22 cellular contexts compared by ENCODE assay signal in the genomic region with DNA sequence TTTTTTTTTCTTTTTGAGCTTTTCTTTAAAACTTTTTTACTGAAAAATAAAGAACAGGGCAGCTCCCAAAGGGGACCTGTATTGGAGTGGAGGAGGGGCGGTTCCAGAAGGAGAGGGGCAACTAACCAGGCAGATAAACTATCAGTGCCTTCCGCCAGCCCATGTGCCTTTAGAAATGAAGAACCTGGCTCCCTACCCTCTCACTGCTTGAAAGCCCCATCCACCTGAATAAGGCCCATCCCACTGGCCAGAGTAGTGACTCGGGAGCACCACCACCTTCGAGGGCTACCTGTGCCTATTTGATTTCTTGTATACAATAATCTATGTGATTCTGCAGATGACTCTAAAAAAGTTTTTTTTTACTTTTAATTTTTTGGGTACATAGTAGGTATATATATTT.
DNase-seq lines count a peak whose midpoint lies in the region; ATAC-seq and TF ChIP-seq lines count a peak whose summit lies in the region.
"Had no signal": no experiment of that assay in that cellular context is flagged by ENCODE, and none has a peak within 500 bp of the region (broad histone marks: within the 10 kb centered on the region; RNA-seq: fewer than 3 reads in every experiment).

No MANE protein-coding gene starts in this region.

- POLR2A ChIA-PET in WTC11 (lab: Charles Lee): no interaction called here

- H3K9me3 ChIP-seq in neural progenitor cell (ENCODE audit: low read depth): no peaks in the 10 kb centered on the region
- H3K9me3 ChIP-seq: BE2C, BLaER1 had no signal

- H2AFZ ChIP-seq in neural progenitor cell (replicated peaks): no peak overlapping the region

- H3K4me3 ChIP-seq in neural progenitor cell: no peak overlapping the region
- H3K4me3 ChIP-seq: BLaER1, GM12878 had no signal

- TF ChIP-seq CTCF in WTC11 (IDR thresholded peaks at IDR 0.05) (no peak), neural progenitor cell (IDR thresholded peaks at IDR 0.05) (no peak)

- CTCF ChIA-PET in WTC11 (lab: Charles Lee): no interaction called here

- DNase-seq in WTC11 (ENCODE audit: low spot score): no peak
- no peak for DNase-seq in neural progenitor cell (ENCODE audit: low spot score)
- no peak for DNase-seq in left colon
- DNase-seq in SK-N-DZ (ENCODE audit: low spot score): no peak
- DNase-seq: 8988T; ACHN; BE2C; CD4-positive, alpha-beta memory T cell; CD4-positive, CD25-positive, alpha-beta regulatory T cell; CD8-positive, alpha-beta memory T cell; COR-L47; DMS 273 treated with DMSO at 0.1 percent for 48 hours; DMS153; DMS53; DMS79; DND-41; EL; GDM1 had no signal

- peaks cover 40% of the 10 kb centered on the region for H3K4me1 Mint-ChIP-seq in WTC11
- H3K4me1 Mint-ChIP-seq in neural progenitor cell: peaks cover 36% of the 10 kb centered on the region
- H3K4me1 Mint-ChIP-seq: CD14-positive monocyte; CD4-positive, alpha-beta memory T cell; CD4-positive, CD25-positive, alpha-beta regulatory T cell; CD8-positive, alpha-beta memory T cell had no signal

- H3K27ac ChIP-seq in neural progenitor cell: no peak overlapping the region
- H3K27ac ChIP-seq: BLaER1 had no signal

- H3K4me3 Mint-ChIP-seq in WTC11 (no peak overlapping the region), neural progenitor cell (no peak overlapping the region)
- H3K4me3 Mint-ChIP-seq: CD14-positive monocyte; CD4-positive, alpha-beta memory T cell; CD4-positive, CD25-positive, alpha-beta regulatory T cell; CD8-positive, alpha-beta memory T cell had no signal

- H3K4me2 ChIP-seq in neural progenitor cell: peak overlapping the region; percentile 73
- H3K4me2 ChIP-seq: BLaER1 had no signal

- peaks cover 69% of the 10 kb centered on the region for H3K4me1 ChIP-seq in neural progenitor cell

- H3K27ac Mint-ChIP-seq in WTC11 (no peak overlapping the region), neural progenitor cell (no peak overlapping the region)
- H3K27ac Mint-ChIP-seq: CD14-positive monocyte; CD4-positive, alpha-beta memory T cell; CD4-positive, CD25-positive, alpha-beta regulatory T cell; CD8-positive, alpha-beta memory T cell had no signal

- intact Hi-C loops in left colon (cut with DNase I, micrococcal nuclease): no loop called here

- H3K9ac ChIP-seq in neural progenitor cell: no peak overlapping the region
- H3K9ac ChIP-seq: BLaER1 had no signal

- H3K79me2 ChIP-seq in neural progenitor cell (ENCODE audit: low read depth): no peaks in the 10 kb centered on the region

- H3K27me3 ChIP-seq in neural progenitor cell: no peaks in the 10 kb centered on the region
- H3K27me3 ChIP-seq: BE2C, BLaER1 had no signal

- H4K20me1 ChIP-seq in neural progenitor cell (ENCODE audit: low read depth): no peaks in the 10 kb centered on the region
- H4K20me1 ChIP-seq: BLaER1 had no signal

- H3K9me3 Mint-ChIP-seq in WTC11: 0 out of 2 replicates have a peak, but pooled peaks cover 3% of the 10 kb centered on the region
- peaks cover 6% of the 10 kb centered on the region for H3K9me3 Mint-ChIP-seq in neural progenitor cell
- H3K9me3 Mint-ChIP-seq: CD14-positive monocyte had no signal

- H3K36me3 Mint-ChIP-seq in WTC11 (no peaks in the 10 kb centered on the region), neural progenitor cell (peaks cover 2% of the 10 kb centered on the region)
- H3K36me3 Mint-ChIP-seq: CD14-positive monocyte; CD4-positive, alpha-beta memory T cell; CD4-positive, CD25-positive, alpha-beta regulatory T cell; CD8-positive, alpha-beta memory T cell had no signal

- H3K27me3 Mint-ChIP-seq in WTC11 (ENCODE audit: low read depth) (no peaks in the 10 kb centered on the region), neural progenitor cell (ENCODE audit: insufficient read depth, low read depth) (no peaks in the 10 kb centered on the region)
- H3K27me3 Mint-ChIP-seq: CD4-positive, alpha-beta memory T cell; CD4-positive, CD25-positive, alpha-beta regulatory T cell had no signal

- H3F3A ChIP-seq in neural progenitor cell (ENCODE audit: low read depth): peaks cover 47% of the 10 kb centered on the region

- H3K36me3 ChIP-seq in neural progenitor cell: no peaks in the 10 kb centered on the region
- H3K36me3 ChIP-seq: BE2C, BLaER1 had no signal

- ATAC-seq in WTC11 (peak; percentile 51), left colon (no peak), HG03565 (IDR thresholded peaks at IDR 0.05; ENCODE audit: unreplicated experiment) (no peak)
- ATAC-seq: GM12878 had no signal

TF ChIP-seq in WTC11, 78 proteins besides CTCF, POLR2A, EP300 and RAD21 (continues in another document):
- TF ChIP-seq, protein P1, sequence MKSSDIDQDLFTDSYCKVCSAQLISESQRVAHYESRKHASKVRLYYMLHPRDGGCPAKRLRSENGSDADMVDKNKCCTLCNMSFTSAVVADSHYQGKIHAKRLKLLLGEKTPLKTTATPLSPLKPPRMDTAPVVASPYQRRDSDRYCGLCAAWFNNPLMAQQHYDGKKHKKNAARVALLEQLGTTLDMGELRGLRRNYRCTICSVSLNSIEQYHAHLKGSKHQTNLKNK (CRISPR knock-in tag; IDR thresholded peaks at IDR 0.05): no peak
- no peak for TF ChIP-seq TCF7 (CRISPR knock-in tag; IDR thresholded peaks at IDR 0.05; ENCODE audit: low read depth)
- no peak for TF ChIP-seq NR2C2 (CRISPR knock-in tag; IDR thresholded peaks at IDR 0.05)
- no peak for TF ChIP-seq NFE2L1 (CRISPR knock-in tag; IDR thresholded peaks at IDR 0.05)
- TF ChIP-seq NFYB (CRISPR knock-in tag; conservative IDR thresholded peaks at IDR 0.05; ENCODE audit: low read depth): no peak
- no peak for TF ChIP-seq IRF2 (CRISPR knock-in tag; IDR thresholded peaks at IDR 0.05; ENCODE audit: borderline replicate concordance, low read depth)
- no peak for TF ChIP-seq NR3C1 (CRISPR knock-in tag; conservative IDR thresholded peaks at IDR 0.05; ENCODE audit: low read depth)
- TF ChIP-seq NR1H2 (CRISPR knock-in tag; IDR thresholded peaks at IDR 0.05): no peak
- TF ChIP-seq, protein P2, sequence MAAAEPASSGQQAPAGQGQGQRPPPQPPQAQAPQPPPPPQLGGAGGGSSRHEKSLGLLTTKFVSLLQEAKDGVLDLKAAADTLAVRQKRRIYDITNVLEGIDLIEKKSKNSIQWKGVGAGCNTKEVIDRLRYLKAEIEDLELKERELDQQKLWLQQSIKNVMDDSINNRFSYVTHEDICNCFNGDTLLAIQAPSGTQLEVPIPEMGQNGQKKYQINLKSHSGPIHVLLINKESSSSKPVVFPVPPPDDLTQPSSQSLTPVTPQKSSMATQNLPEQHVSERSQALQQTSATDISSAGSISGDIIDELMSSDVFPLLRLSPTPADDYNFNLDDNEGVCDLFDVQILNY (CRISPR knock-in tag; IDR thresholded peaks at IDR 0.05): no peak
- TF ChIP-seq, protein P3, sequence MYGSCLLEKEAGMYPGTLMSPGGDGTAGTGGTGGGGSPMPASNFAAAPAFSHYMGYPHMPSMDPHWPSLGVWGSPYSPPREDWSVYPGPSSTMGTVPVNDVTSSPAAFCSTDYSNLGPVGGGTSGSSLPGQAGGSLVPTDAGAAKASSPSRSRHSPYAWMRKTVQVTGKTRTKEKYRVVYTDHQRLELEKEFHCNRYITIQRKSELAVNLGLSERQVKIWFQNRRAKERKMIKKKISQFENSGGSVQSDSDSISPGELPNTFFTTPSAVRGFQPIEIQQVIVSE (CRISPR knock-in tag; IDR thresholded peaks at IDR 0.05; ENCODE audit: borderline replicate concordance): no peak
- no peak for TF ChIP-seq ATF1 (CRISPR knock-in tag; IDR thresholded peaks at IDR 0.05)
- no peak for TF ChIP-seq ZNF671 (CRISPR knock-in tag; IDR thresholded peaks at IDR 0.05)
- TF ChIP-seq, protein P4, sequence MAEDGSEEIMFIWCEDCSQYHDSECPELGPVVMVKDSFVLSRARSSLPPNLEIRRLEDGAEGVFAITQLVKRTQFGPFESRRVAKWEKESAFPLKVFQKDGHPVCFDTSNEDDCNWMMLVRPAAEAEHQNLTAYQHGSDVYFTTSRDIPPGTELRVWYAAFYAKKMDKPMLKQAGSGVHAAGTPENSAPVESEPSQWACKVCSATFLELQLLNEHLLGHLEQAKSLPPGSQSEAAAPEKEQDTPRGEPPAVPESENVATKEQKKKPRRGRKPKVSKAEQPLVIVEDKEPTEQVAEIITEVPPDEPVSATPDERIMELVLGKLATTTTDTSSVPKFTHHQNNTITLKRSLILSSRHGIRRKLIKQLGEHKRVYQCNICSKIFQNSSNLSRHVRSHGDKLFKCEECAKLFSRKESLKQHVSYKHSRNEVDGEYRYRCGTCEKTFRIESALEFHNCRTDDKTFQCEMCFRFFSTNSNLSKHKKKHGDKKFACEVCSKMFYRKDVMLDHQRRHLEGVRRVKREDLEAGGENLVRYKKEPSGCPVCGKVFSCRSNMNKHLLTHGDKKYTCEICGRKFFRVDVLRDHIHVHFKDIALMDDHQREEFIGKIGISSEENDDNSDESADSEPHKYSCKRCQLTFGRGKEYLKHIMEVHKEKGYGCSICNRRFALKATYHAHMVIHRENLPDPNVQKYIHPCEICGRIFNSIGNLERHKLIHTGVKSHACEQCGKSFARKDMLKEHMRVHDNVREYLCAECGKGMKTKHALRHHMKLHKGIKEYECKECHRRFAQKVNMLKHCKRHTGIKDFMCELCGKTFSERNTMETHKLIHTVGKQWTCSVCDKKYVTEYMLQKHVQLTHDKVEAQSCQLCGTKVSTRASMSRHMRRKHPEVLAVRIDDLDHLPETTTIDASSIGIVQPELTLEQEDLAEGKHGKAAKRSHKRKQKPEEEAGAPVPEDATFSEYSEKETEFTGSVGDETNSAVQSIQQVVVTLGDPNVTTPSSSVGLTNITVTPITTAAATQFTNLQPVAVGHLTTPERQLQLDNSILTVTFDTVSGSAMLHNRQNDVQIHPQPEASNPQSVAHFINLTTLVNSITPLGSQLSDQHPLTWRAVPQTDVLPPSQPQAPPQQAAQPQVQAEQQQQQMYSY (CRISPR knock-in tag; IDR thresholded peaks at IDR 0.05): no peak
